ENCODE assay signal across 25 cellular contexts in the genomic region with DNA sequence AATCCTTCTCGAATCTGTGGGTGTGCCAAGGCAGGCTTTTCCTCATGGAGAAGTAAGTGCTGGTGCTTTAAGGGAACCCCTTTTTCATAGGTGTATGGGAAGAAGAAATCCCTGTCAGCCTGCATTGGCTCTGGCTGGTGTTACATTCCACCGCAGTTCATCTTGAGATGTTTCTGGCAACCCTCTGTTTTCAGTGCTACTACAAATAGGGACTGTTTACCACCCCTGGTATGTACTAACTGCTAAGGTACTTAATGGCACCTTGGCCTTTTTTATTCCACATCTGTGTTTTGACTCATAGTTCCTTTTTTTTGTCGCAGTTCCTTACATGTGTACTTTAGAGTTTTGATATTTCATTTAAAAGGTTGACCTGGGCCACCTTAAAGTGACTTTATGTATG.
"Had no signal": no experiment of that assay in that cellular context is flagged by ENCODE, and none has a peak within 500 bp of the region (broad histone marks: within the 10 kb centered on the region; RNA-seq: fewer than 3 reads in every experiment).

No MANE protein-coding gene starts in this region.

- H3K36me3 Mint-ChIP-seq: activated CD8-positive, alpha-beta memory T cell treated with anti-CD3 and anti-CD28 coated beads, Interleukin-2, amount 10 ng/mL, durations not matched to agents 7 days and 5 days; activated naive CD4-positive, alpha-beta T cell treated with anti-CD3 and anti-CD28 coated beads, Interleukin-2, amount 50 U/mL, for 24 hours; naive thymus-derived CD4-positive, alpha-beta T cell; T-cell had no signal

- H3K27me3 ChIP-seq: dorsolateral prefrontal cortex, esophagus squamous epithelium, gastroesophageal sphincter, thyroid gland had no signal

- H3K27me3 Mint-ChIP-seq: activated CD4-positive, alpha-beta T cell treated with anti-CD3 and anti-CD28 coated beads, Interleukin-2, amount 10 ng/mL, durations not matched to agents 7 days and 5 days; activated CD8-positive, alpha-beta T cell treated with anti-CD3 and anti-CD28 coated beads for 36 hours; activated naive CD4-positive, alpha-beta T cell treated with anti-CD3 and anti-CD28 coated beads, Interleukin-2, amount 50 U/mL, for 24 hours; brain; central memory CD8-positive, alpha-beta T cell; effector memory CD8-positive, alpha-beta T cell; naive thymus-derived CD4-positive, alpha-beta T cell; stimulated activated naive CD8-positive, alpha-beta T cell treated with anti-CD3 and anti-CD28 coated beads, Interleukin-15, Interleukin-2, amounts not matched to agents 100 ng/mL and 50 ng/mL, for 24 hours; T-cell had no signal

- DNase-seq: activated CD4-positive, alpha-beta T cell treated with anti-CD3 and anti-CD28 coated beads, Interleukin-2, amount 10 ng/mL, durations not matched to agents 7 days and 5 days; activated CD4-positive, CD25-positive, alpha-beta regulatory T cell treated with anti-CD3 and anti-CD28 coated beads, Interleukin-2, amount 50 U/mL, for 72 hours; activated CD8-positive, alpha-beta memory T cell treated with anti-CD3 and anti-CD28 coated beads, Interleukin-2, amount 10 ng/mL, durations not matched to agents 7 days and 5 days; activated CD8-positive, alpha-beta T cell treated with anti-CD3 and anti-CD28 coated beads for 36 hours; activated gamma-delta T cell treated with Interleukin-2 at 50 U/mL for 16 hours; activated T-cell treated with anti-CD3 and anti-CD28 coated beads for 4 hours; aorta; dorsolateral prefrontal cortex; effector memory CD8-positive, alpha-beta T cell; esophagus squamous epithelium; head of caudate nucleus; naive thymus-derived CD4-positive, alpha-beta T cell; stimulated activated CD4-positive, alpha-beta T cell treated with anti-CD3 and anti-CD28 coated beads, Interleukin-12 subunit alpha, Interleukin-12 subunit beta, amount 100 ng/mL, for 4 hours; stimulated activated CD4-positive, alpha-beta T cell treated with anti-CD3 and anti-CD28 coated beads, Interleukin-4, amount 100 ng/mL, for 4 hours; substantia nigra; T-cell; thyroid gland had no signal

- H3K9me3 ChIP-seq: esophagus squamous epithelium, gastroesophageal sphincter, thyroid gland had no signal

- H3K36me3 ChIP-seq: esophagus squamous epithelium, gastroesophageal sphincter, thyroid gland had no signal

- H3K27ac ChIP-seq: esophagus squamous epithelium, thyroid gland, VCaP had no signal

- H3K27ac Mint-ChIP-seq: activated CD4-positive, alpha-beta T cell treated with anti-CD3 and anti-CD28 coated beads, Interleukin-2, amount 10 ng/mL, durations not matched to agents 7 days and 5 days; activated CD8-positive, alpha-beta memory T cell treated with anti-CD3 and anti-CD28 coated beads, Interleukin-2, amount 10 ng/mL, durations not matched to agents 7 days and 5 days; activated CD8-positive, alpha-beta T cell treated with anti-CD3 and anti-CD28 coated beads for 36 hours; activated naive CD4-positive, alpha-beta T cell treated with anti-CD3 and anti-CD28 coated beads, Interleukin-2, amount 50 U/mL, for 24 hours; effector memory CD8-positive, alpha-beta T cell; naive thymus-derived CD4-positive, alpha-beta T cell; progenitor cell of endocrine pancreas; stimulated activated naive CD8-positive, alpha-beta T cell treated with anti-CD3 and anti-CD28 coated beads, Interleukin-15, Interleukin-2, amounts not matched to agents 100 ng/mL and 50 ng/mL, for 24 hours; T-cell; T-helper 2 cell treated with Interferon-gamma antibody and Interleukin-4, amounts not matched to agents 5 μg/mL and 100 μg/mL, for 36 hours had no signal

- H3K4me3 Mint-ChIP-seq: activated CD4-positive, alpha-beta T cell treated with anti-CD3 and anti-CD28 coated beads, Interleukin-2, amount 10 ng/mL, durations not matched to agents 7 days and 5 days; activated CD8-positive, alpha-beta memory T cell treated with anti-CD3 and anti-CD28 coated beads, Interleukin-2, amount 10 ng/mL, durations not matched to agents 7 days and 5 days; activated CD8-positive, alpha-beta T cell treated with anti-CD3 and anti-CD28 coated beads for 36 hours; activated naive CD4-positive, alpha-beta T cell treated with anti-CD3 and anti-CD28 coated beads, Interleukin-2, amount 50 U/mL, for 24 hours; brain; central memory CD8-positive, alpha-beta T cell; effector memory CD8-positive, alpha-beta T cell; naive thymus-derived CD4-positive, alpha-beta T cell; stimulated activated naive CD8-positive, alpha-beta T cell treated with anti-CD3 and anti-CD28 coated beads, Interleukin-15, Interleukin-2, amounts not matched to agents 100 ng/mL and 50 ng/mL, for 24 hours; T-cell; T-helper 2 cell treated with Interferon-gamma antibody and Interleukin-4, amounts not matched to agents 5 μg/mL and 100 μg/mL, for 36 hours had no signal

- H3K9me3 Mint-ChIP-seq: activated CD4-positive, alpha-beta T cell treated with anti-CD3 and anti-CD28 coated beads, Interleukin-2, amount 10 ng/mL, durations not matched to agents 7 days and 5 days; activated naive CD4-positive, alpha-beta T cell treated with anti-CD3 and anti-CD28 coated beads, Interleukin-2, amount 50 U/mL, for 24 hours; central memory CD8-positive, alpha-beta T cell; effector memory CD8-positive, alpha-beta T cell; stimulated activated naive CD8-positive, alpha-beta T cell treated with anti-CD3 and anti-CD28 coated beads, Interleukin-15, Interleukin-2, amounts not matched to agents 100 ng/mL and 50 ng/mL, for 24 hours; T-helper 2 cell treated with Interferon-gamma antibody and Interleukin-4, amounts not matched to agents 5 μg/mL and 100 μg/mL, for 36 hours had no signal

- H3K4me3 ChIP-seq: dorsolateral prefrontal cortex, esophagus squamous epithelium, gastroesophageal sphincter, thyroid gland had no signal

- H3K4me1 Mint-ChIP-seq: activated CD4-positive, alpha-beta T cell treated with anti-CD3 and anti-CD28 coated beads, Interleukin-2, amount 10 ng/mL, durations not matched to agents 7 days and 5 days; activated CD8-positive, alpha-beta memory T cell treated with anti-CD3 and anti-CD28 coated beads, Interleukin-2, amount 10 ng/mL, durations not matched to agents 7 days and 5 days; activated naive CD4-positive, alpha-beta T cell treated with anti-CD3 and anti-CD28 coated beads, Interleukin-2, amount 50 U/mL, for 24 hours; central memory CD8-positive, alpha-beta T cell; naive thymus-derived CD4-positive, alpha-beta T cell; T-cell had no signal

- ATAC-seq: activated CD8-positive, alpha-beta memory T cell treated with anti-CD3 and anti-CD28 coated beads, Interleukin-2, amount 10 ng/mL, durations not matched to agents 7 days and 5 days; activated CD8-positive, alpha-beta T cell treated with anti-CD3 and anti-CD28 coated beads for 36 hours; effector memory CD8-positive, alpha-beta T cell; gastroesophageal sphincter; naive thymus-derived CD4-positive, alpha-beta T cell; T-cell had no signal
